Comparison of ENCODE assay signal across 11 cellular contexts in genomic region chr1:243587823-243588560, GRCh38.
DNase-seq lines count a peak whose midpoint lies in the region; ATAC-seq and TF ChIP-seq lines count a peak whose summit lies in the region.
"Had no signal": no experiment of that assay in that cellular context is flagged by ENCODE, and none has a peak within 500 bp of the region (broad histone marks: within the 10 kb centered on the region; RNA-seq: fewer than 3 reads in every experiment).

No MANE protein-coding gene starts in this region.

- no peaks in the 10 kb centered on the region; the same call in none of the 2 replicates for H4K20me1 ChIP-seq in PC-9 (ENCODE audit: insufficient read depth)

- peaks cover 9% of the 10 kb centered on the region for H3K4me1 Mint-ChIP-seq in activated naive CD4-positive, alpha-beta T cell treated with anti-CD3 and anti-CD28 coated beads for 36 hours (ENCODE audit: low read depth)
- peaks cover 18% of the 10 kb centered on the region for H3K4me1 Mint-ChIP-seq in stimulated activated naive CD8-positive, alpha-beta T cell treated with anti-CD3 and anti-CD28 coated beads, Interleukin-15, amount 100 ng/mL, for 72 hours

- intact Hi-C loops in activated naive CD4-positive, alpha-beta T cell treated with anti-CD3 and anti-CD28 coated beads for 36 hours (cut with micrococcal nuclease): loop anchor here (1.0 kb wide), 1 partner anchor 8 kb away; no protein-coding TSS in a partner anchor
- intact Hi-C loops in PC-9 (cut with micrococcal nuclease; ENCODE audit: unreplicated experiment): no loop called here
- intact Hi-C loops in left lung (cut with DNase I): no loop called here

- H3K4me3 ChIP-seq in PC-9 (no peak overlapping the region), left lung (no peak overlapping the region)
- H3K4me3 ChIP-seq: right lobe of liver had no signal

- TF ChIP-seq CTCF in PC-9 (conservative IDR thresholded peaks at IDR 0.05) (no peak), left lung (IDR thresholded peaks at IDR 0.05) (no peak)

- DNase-seq in activated naive CD4-positive, alpha-beta T cell treated with anti-CD3 and anti-CD28 coated beads, Interleukin-2, amount 50 U/mL, for 72 hours (ENCODE audit: low spot score in 2 of 2): no peak
- DNase-seq in activated naive CD4-positive, alpha-beta T cell treated with anti-CD3 and anti-CD28 coated beads for 36 hours: no peak
- no peak for DNase-seq in stimulated activated naive CD8-positive, alpha-beta T cell treated with anti-CD3 and anti-CD28 coated beads, Interleukin-15, amount 100 ng/mL, for 72 hours
- DNase-seq in PC-9 (no peak), left lung (no peak), kidney glomerular epithelial cell (lab: John Stamatoyannopoulos, UW) (no peak)
- DNase-seq: right lobe of liver, WERI-Rb-1 had no signal

- CTCF ChIA-PET in activated naive CD4-positive, alpha-beta T cell treated with anti-CD3 and anti-CD28 coated beads for 36 hours (lab: Charles Lee): no interaction called here
- CTCF ChIA-PET in PC-9 (lab: Charles Lee): no interaction called here

- H3K36me3 ChIP-seq in PC-9 (ENCODE audit: low read depth) (no peaks in the 10 kb centered on the region), left lung (no peaks in the 10 kb centered on the region)
- H3K36me3 ChIP-seq: right lobe of liver, WERI-Rb-1 had no signal

- no peaks in the 10 kb centered on the region for H3K27me3 Mint-ChIP-seq in activated naive CD4-positive, alpha-beta T cell treated with anti-CD3 and anti-CD28 coated beads for 36 hours (ENCODE audit: low read depth)
- no peaks in the 10 kb centered on the region for H3K27me3 Mint-ChIP-seq in stimulated activated naive CD8-positive, alpha-beta T cell treated with anti-CD3 and anti-CD28 coated beads, Interleukin-15, amount 100 ng/mL, for 72 hours

- peaks cover 75 to 76% of the 10 kb centered on the region in 2 donors for H3K36me3 Mint-ChIP-seq in activated naive CD4-positive, alpha-beta T cell treated with anti-CD3 and anti-CD28 coated beads, Interleukin-2, amount 50 U/mL, for 72 hours
- H3K36me3 Mint-ChIP-seq in activated naive CD4-positive, alpha-beta T cell treated with anti-CD3 and anti-CD28 coated beads for 36 hours (ENCODE audit: low read depth): peaks cover 69% of the 10 kb centered on the region

- POLR2A ChIA-PET in PC-9 (lab: Charles Lee; ENCODE audit: unreplicated experiment): no interaction called here

- H3K27me3 ChIP-seq in PC-9 (ENCODE audit: insufficient read depth, low read depth) (no peaks in the 10 kb centered on the region), left lung (no peaks in the 10 kb centered on the region)
- H3K27me3 ChIP-seq: right lobe of liver had no signal

- BruUV-seq in PC-9 (replicated peaks; lab: Mats Ljungman, UMichigan): no TSS peak

- peaks cover 29 to 39% of the 10 kb centered on the region in 2 donors for H3K9me3 Mint-ChIP-seq in activated naive CD4-positive, alpha-beta T cell treated with anti-CD3 and anti-CD28 coated beads, Interleukin-2, amount 50 U/mL, for 72 hours
- H3K9me3 Mint-ChIP-seq in activated naive CD4-positive, alpha-beta T cell treated with anti-CD3 and anti-CD28 coated beads for 36 hours: peaks cover 41% of the 10 kb centered on the region
- peaks cover 42 to 46% of the 10 kb centered on the region in 2 donors for H3K9me3 Mint-ChIP-seq in stimulated activated naive CD8-positive, alpha-beta T cell treated with anti-CD3 and anti-CD28 coated beads, Interleukin-15, amount 100 ng/mL, for 72 hours

- no peaks in the 10 kb centered on the region; the same call in 1 of the 2 replicates for H3F3A ChIP-seq in PC-9 (ENCODE audit: insufficient read depth, low read depth)

- H3K4me1 ChIP-seq in PC-9 (replicated peaks; ENCODE audit: insufficient read depth): no peaks in the 10 kb centered on the region
- no peaks in the 10 kb centered on the region for H3K4me1 ChIP-seq in left lung
- H3K4me1 ChIP-seq: right lobe of liver had no signal

- H2AFZ ChIP-seq in PC-9: no peak overlapping the region

- H3K4me3 Mint-ChIP-seq in activated naive CD4-positive, alpha-beta T cell treated with anti-CD3 and anti-CD28 coated beads for 36 hours: no peak overlapping the region
- H3K4me3 Mint-ChIP-seq in stimulated activated naive CD8-positive, alpha-beta T cell treated with anti-CD3 and anti-CD28 coated beads, Interleukin-15, amount 100 ng/mL, for 72 hours: no peak overlapping the region

- H3K27ac ChIP-seq in PC-9 (no peak overlapping the region), left lung (no peak overlapping the region)
- H3K27ac ChIP-seq: epithelial cell of prostate, right lobe of liver, WERI-Rb-1 had no signal

- H3K27ac Mint-ChIP-seq in activated naive CD4-positive, alpha-beta T cell treated with anti-CD3 and anti-CD28 coated beads, Interleukin-2, amount 50 U/mL, for 72 hours: no peak overlapping the region
- no peak overlapping the region for H3K27ac Mint-ChIP-seq in activated naive CD4-positive, alpha-beta T cell treated with anti-CD3 and anti-CD28 coated beads for 36 hours
- H3K27ac Mint-ChIP-seq in stimulated activated naive CD8-positive, alpha-beta T cell treated with anti-CD3 and anti-CD28 coated beads, Interleukin-15, amount 100 ng/mL, for 72 hours: no peak overlapping the region

- H3K4me2 ChIP-seq in PC-9: no peak overlapping the region

- peaks cover 3% of the 10 kb centered on the region; the same call in 1 of the 2 replicates for H3K79me2 ChIP-seq in PC-9 (ENCODE audit: low read depth)

- ATAC-seq in activated naive CD4-positive, alpha-beta T cell treated with anti-CD3 and anti-CD28 coated beads, Interleukin-2, amount 50 U/mL, for 72 hours: peak; percentile 73 to 99
- ATAC-seq in GM21786 (IDR thresholded peaks at IDR 0.05; ENCODE audit: unreplicated experiment) (peak; percentile 93), HG03378 (IDR thresholded peaks at IDR 0.05; ENCODE audit: unreplicated experiment) (peak; percentile 95), left lung (no peak)
- ATAC-seq in stimulated activated naive CD8-positive, alpha-beta T cell treated with anti-CD3 and anti-CD28 coated beads, Interleukin-15, amount 100 ng/mL, for 72 hours: peak; percentile 76
- ATAC-seq: right lobe of liver had no signal

- H3K9me3 ChIP-seq in PC-9 (ENCODE audit: insufficient read depth, low read depth) (peaks cover 4% of the 10 kb centered on the region), left lung (peaks cover 0 to 16% of the 10 kb centered on the region in 2 donors)

- H3K9me2 ChIP-seq in PC-9 (ENCODE audit: insufficient read depth): no peaks in the 10 kb centered on the region; the same call in none of the 2 replicates
